In genomic region chr2:233081232-233081730, GRCh38 we compare ENCODE assay signal across 11 cellular contexts. TPM values are rescaled to one million over a fixed set of nuclear protein-coding genes. Genes with fewer than 3 reads are reported as not detected.
DNase-seq lines count a peak whose midpoint lies in the region; ATAC-seq and TF ChIP-seq lines count a peak whose summit lies in the region.
"Had no signal": no experiment of that assay in that cellular context is flagged by ENCODE, and none has a peak within 500 bp of the region (broad histone marks: within the 10 kb centered on the region; RNA-seq: fewer than 3 reads in every experiment).

No MANE protein-coding gene starts in this region.

- intact Hi-C loops in right cardiac atrium (cut with DNase I), result no loop called here

- DNase-seq in CD4-positive, CD25-positive, alpha-beta regulatory T cell, result peak in 2 of 3 donors; percentile 47 to 79
- DNase-seq in activated CD8-positive, alpha-beta memory T cell treated with anti-CD3 and anti-CD28 coated beads for 24 hours, result peak; percentile 71
- DNase-seq in mesenteric fat pad (ENCODE audit: low spot score), result peak; percentile 51
- DNase-seq in right cardiac atrium, result no peak
- no peak for DNase-seq in retina
- no peak for DNase-seq in erythroblast (lab: John Stamatoyannopoulos, UW)
- DNase-seq in osteocyte (ENCODE audit: extremely low spot score, unreplicated experiment), result no peak
- DNase-seq: mammary epithelial cell, NCI-H1105 had no signal

- no peaks in the 10 kb centered on the region for H3K27me3 ChIP-seq in CD4-positive, CD25-positive, alpha-beta regulatory T cell (ENCODE audit: control insufficient read depth, insufficient read depth, low read length)
- no peaks in the 10 kb centered on the region for H3K27me3 ChIP-seq in right cardiac atrium (ENCODE audit: control insufficient read depth, insufficient read depth)

- H3K36me3 ChIP-seq in CD4-positive, CD25-positive, alpha-beta regulatory T cell (ENCODE audit: control insufficient read depth, insufficient read depth, low read length), result peaks cover 13% of the 10 kb centered on the region

- H3K27ac Mint-ChIP-seq in CD4-positive, CD25-positive, alpha-beta regulatory T cell, result peak overlapping the region; percentile 95 to 100 (median 95)
- no peak overlapping the region for H3K27ac Mint-ChIP-seq in osteocyte (ENCODE audit: unreplicated experiment)

- peak overlapping the region; percentile 72 for H3K4me3 ChIP-seq in CD4-positive, CD25-positive, alpha-beta regulatory T cell (ENCODE audit: low read depth, low read length)
- H3K4me3 ChIP-seq in right cardiac atrium (ENCODE audit: low read length), result no peak overlapping the region

- H3K9me3 ChIP-seq in CD4-positive, CD25-positive, alpha-beta regulatory T cell (ENCODE audit: control insufficient read depth in 2 of 2, low read length in 2 of 2), result no peaks in the 10 kb centered on the region
- no peaks in the 10 kb centered on the region for H3K9me3 ChIP-seq in right cardiac atrium (ENCODE audit: control insufficient read depth, low read length)

- no peaks in the 10 kb centered on the region for H3K9me3 Mint-ChIP-seq in CD4-positive, CD25-positive, alpha-beta regulatory T cell
- H3K9me3 Mint-ChIP-seq in osteocyte (ENCODE audit: unreplicated experiment), result no peaks in the 10 kb centered on the region

- no peak for TF ChIP-seq CTCF in osteocyte (IDR thresholded peaks at IDR 0.05)

- TF ChIP-seq POLR2A in erythroblast (IDR thresholded peaks at IDR 0.05; ENCODE audit: low read length), result no peak

- ATAC-seq in CD4-positive, CD25-positive, alpha-beta regulatory T cell (ENCODE audit: low read depth in 2 of 2), result peak; percentile 29 to 44
- ATAC-seq in HG03439 (IDR thresholded peaks at IDR 0.05; ENCODE audit: unreplicated experiment) (peak; percentile 1), right cardiac atrium (no peak)

- peaks cover 100% of the 10 kb centered on the region for H3K4me1 ChIP-seq in CD4-positive, CD25-positive, alpha-beta regulatory T cell (ENCODE audit: control insufficient read depth, insufficient read depth, low read length, poor library complexity, severe bottlenecking)
- peaks cover 9% of the 10 kb centered on the region for H3K4me1 ChIP-seq in right cardiac atrium (ENCODE audit: control insufficient read depth, insufficient read depth, low read length)

- peak overlapping the region; percentile 81 to 94 (median 86) for H3K4me3 Mint-ChIP-seq in CD4-positive, CD25-positive, alpha-beta regulatory T cell
- H3K4me3 Mint-ChIP-seq in osteocyte (ENCODE audit: unreplicated experiment), result no peak overlapping the region

- peaks cover 10% of the 10 kb centered on the region for H3K27me3 Mint-ChIP-seq in CD4-positive, CD25-positive, alpha-beta regulatory T cell
- peaks cover 32% of the 10 kb centered on the region for H3K27me3 Mint-ChIP-seq in osteocyte (ENCODE audit: unreplicated experiment)

- 84% methylated on average over 9 of the region's 9 CpGs for WGBS in right cardiac atrium

- peaks cover 0 to 82% (median 50%) of the 10 kb centered on the region in 4 donors for H3K4me1 Mint-ChIP-seq in CD4-positive, CD25-positive, alpha-beta regulatory T cell
- H3K4me1 Mint-ChIP-seq in osteocyte (ENCODE audit: unreplicated experiment), result no peaks in the 10 kb centered on the region

- H3K36me3 Mint-ChIP-seq in CD4-positive, CD25-positive, alpha-beta regulatory T cell, result peaks cover 45% of the 10 kb centered on the region
- H3K36me3 Mint-ChIP-seq in osteocyte (ENCODE audit: unreplicated experiment), result no peaks in the 10 kb centered on the region

- H3K27ac ChIP-seq in CD4-positive, CD25-positive, alpha-beta regulatory T cell (ENCODE audit: insufficient read depth, low read length, poor library complexity, severe bottlenecking), result peak overlapping the region; percentile 89
- H3K27ac ChIP-seq in right cardiac atrium (ENCODE audit: low read length), result no peak overlapping the region

RNA-seq across cellular contexts. Expression of gene INPP5D, which starts 21.1 kb away (rescaled TPM):
- total RNA-seq in CD4-positive, CD25-positive, alpha-beta regulatory T cell, result 278 TPM
- polyA plus RNA-seq in CD4-positive, CD25-positive, alpha-beta regulatory T cell, result 10 to 100 TPM; 56.9 to 79.8 (median 69.0) TPM
- total RNA-seq in mesenteric fat pad (28.8 TPM), right cardiac atrium (1 to 10 TPM; 5.0 to 7.8 (median 7.1) TPM), osteocyte (0.31 and 0.40 TPM in 2 replicates)
- polyA plus RNA-seq in right cardiac atrium, result 3.6 TPM

RNA-seq across cellular contexts. Expression of gene NEU2, which starts 48.8 kb away (rescaled TPM):
- total RNA-seq in CD4-positive, CD25-positive, alpha-beta regulatory T cell, result not detected
- polyA plus RNA-seq in CD4-positive, CD25-positive, alpha-beta regulatory T cell, result not detected
- total RNA-seq in mesenteric fat pad (not detected), right cardiac atrium (not detected), osteocyte (not detected in 2 replicates)
- not detected for polyA plus RNA-seq in right cardiac atrium
- total RNA-seq: H1, mammary epithelial cell had no signal
- polyA plus RNA-seq: mammary epithelial cell had no signal

Comparison
In these comparisons a context has a peak if more than half of its experiments do, and no peak if none do; other contexts are left out.
1. ATAC-seq: peak in CD4-positive, CD25-positive, alpha-beta regulatory T cell (2 of 2) and HG03439 (single experiment); none in right cardiac atrium (0 of 2).
2. DNase-seq: peak in CD4-positive, CD25-positive, alpha-beta regulatory T cell (2 of 3), activated CD8-positive, alpha-beta memory T cell treated with anti-CD3 and anti-CD28 coated beads for 24 hours (single experiment) and mesenteric fat pad (single experiment); none in right cardiac atrium (0 of 3), retina (single experiment), erythroblast (0 of 2) and osteocyte (single experiment).